In genomic region chr18:47113796-47114540, GRCh38 we compare ENCODE assay signal across 1 cellular context.
TF ChIP-seq lines count a peak whose summit lies in the region.

No MANE protein-coding gene starts in this region.

TF ChIP-seq in HepG2, 621 proteins besides CTCF, POLR2A, EP300 and RAD21:
- TF ChIP-seq, protein P1, sequence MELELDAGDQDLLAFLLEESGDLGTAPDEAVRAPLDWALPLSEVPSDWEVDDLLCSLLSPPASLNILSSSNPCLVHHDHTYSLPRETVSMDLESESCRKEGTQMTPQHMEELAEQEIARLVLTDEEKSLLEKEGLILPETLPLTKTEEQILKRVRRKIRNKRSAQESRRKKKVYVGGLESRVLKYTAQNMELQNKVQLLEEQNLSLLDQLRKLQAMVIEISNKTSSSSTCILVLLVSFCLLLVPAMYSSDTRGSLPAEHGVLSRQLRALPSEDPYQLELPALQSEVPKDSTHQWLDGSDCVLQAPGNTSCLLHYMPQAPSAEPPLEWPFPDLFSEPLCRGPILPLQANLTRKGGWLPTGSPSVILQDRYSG (CRISPR knock-in tag; IDR thresholded peaks at IDR 0.05), result no peak
- no peak for TF ChIP-seq ZBTB7B (CRISPR knock-in tag; IDR thresholded peaks at IDR 0.05)
- TF ChIP-seq RFXAP (CRISPR knock-in tag; IDR thresholded peaks at IDR 0.05; ENCODE audit: borderline replicate concordance), result no peak
- TF ChIP-seq ZNF839 (CRISPR knock-in tag; IDR thresholded peaks at IDR 0.05; ENCODE audit: borderline replicate concordance), result no peak
- TF ChIP-seq HOXD1 (CRISPR knock-in tag; IDR thresholded peaks at IDR 0.05), result no peak
